Comparison of ENCODE assay signal across 8 cellular contexts in the genomic region with DNA sequence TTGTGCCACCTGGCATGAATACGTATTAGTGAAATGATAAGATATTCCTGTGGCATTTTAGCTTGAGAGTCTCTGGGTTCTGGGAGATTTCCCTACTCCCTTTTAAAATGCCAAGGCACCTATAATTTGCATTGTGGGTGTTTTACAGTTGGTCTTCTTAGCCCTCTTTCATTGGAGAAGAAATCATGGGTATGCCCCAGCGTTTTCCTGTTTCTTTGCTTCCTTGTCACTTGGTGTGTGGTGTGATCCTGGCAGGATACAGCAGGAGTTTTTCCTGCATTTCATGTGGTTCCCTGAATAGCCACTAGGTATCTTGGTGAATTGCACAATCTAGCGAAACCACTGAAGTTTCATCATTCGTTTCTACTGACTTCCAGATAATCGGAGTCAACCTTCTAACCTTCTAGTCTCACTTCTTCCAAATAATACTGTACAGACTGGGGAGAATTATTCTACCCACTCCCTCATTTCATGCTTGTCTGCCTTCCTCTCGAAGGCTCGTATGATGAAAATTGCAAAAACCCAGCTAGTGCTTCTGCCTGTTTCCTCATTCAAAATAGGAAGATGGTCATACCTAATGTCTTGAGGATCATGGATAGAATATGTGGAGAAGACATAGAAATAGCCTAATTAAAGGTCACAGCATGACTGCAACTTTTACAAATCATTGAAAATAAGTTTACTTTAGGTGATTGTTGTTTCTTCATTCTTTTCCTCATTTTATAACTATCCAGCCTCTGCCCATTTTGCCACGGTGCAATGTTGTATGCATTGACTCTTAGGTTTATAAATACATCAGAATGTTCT. TPM values are rescaled to one million over a fixed set of nuclear protein-coding genes. Genes with fewer than 3 reads are reported as not detected.
A peak's percentile ranks its signal among the peaks of the same experiment; 100 is the strongest.
DNase-seq lines count a peak whose midpoint lies in the region; ATAC-seq and TF ChIP-seq lines count a peak whose summit lies in the region.

No MANE protein-coding gene starts in this region.

- POLR2A ChIA-PET in activated CD4-positive, alpha-beta T cell treated with anti-CD3 and anti-CD28 coated beads, Interleukin-2, amount 10 ng/mL, durations not matched to agents 7 days and 5 days (lab: Charles Lee) = interaction anchor here (0.7 to 0.9 kb wide), 2 partner anchors 131 to 135 kb away, joined by 9 to 15 read pairs; no protein-coding TSS in a partner anchor

- peak overlapping the region; percentile 71 for H3K27ac Mint-ChIP-seq in activated CD4-positive, alpha-beta T cell treated with anti-CD3 and anti-CD28 coated beads, Interleukin-2, amount 10 ng/mL, durations not matched to agents 7 days and 5 days

- H3K4me3 Mint-ChIP-seq in activated CD4-positive, alpha-beta T cell treated with anti-CD3 and anti-CD28 coated beads, Interleukin-2, amount 10 ng/mL, durations not matched to agents 7 days and 5 days = peak overlapping the region; percentile 99

- H3K4me3 ChIP-seq in effector memory CD4-positive, alpha-beta T cell (ENCODE audit: insufficient read depth, low read depth, low read length, poor library complexity, severe bottlenecking) = peak overlapping the region; percentile 51
- H3K4me3 ChIP-seq in neutrophil (ENCODE audit: low read depth in 1 of 2, low read length in 1 of 2) = peak overlapping the region; percentile 89 to 91

- no peaks in the 10 kb centered on the region for H3K27me3 ChIP-seq in effector memory CD4-positive, alpha-beta T cell (replicated peaks; ENCODE audit: control insufficient read depth, insufficient read depth, low read length, poor library complexity, severe bottlenecking)
- H3K27me3 ChIP-seq in neutrophil = no peaks in the 10 kb centered on the region

- H3K27me3 Mint-ChIP-seq in activated CD4-positive, alpha-beta T cell treated with anti-CD3 and anti-CD28 coated beads, Interleukin-2, amount 10 ng/mL, durations not matched to agents 7 days and 5 days = no peaks in the 10 kb centered on the region

- CTCF ChIA-PET in activated CD4-positive, alpha-beta T cell treated with anti-CD3 and anti-CD28 coated beads, Interleukin-2, amount 10 ng/mL, durations not matched to agents 7 days and 5 days (lab: Charles Lee) = interaction anchor here (0.6 to 13.9 kb wide), 15 partner anchors 12 to 271 kb away, joined by 3 to 197 read pairs (median 14); no protein-coding TSS in a partner anchor

- H3K27ac ChIP-seq in effector memory CD4-positive, alpha-beta T cell (ENCODE audit: insufficient read depth, low read length, poor library complexity, severe bottlenecking) = peak overlapping the region; percentile 98
- peak overlapping the region; percentile 72 for H3K27ac ChIP-seq in neutrophil

- H3K4me1 Mint-ChIP-seq in activated CD4-positive, alpha-beta T cell treated with anti-CD3 and anti-CD28 coated beads, Interleukin-2, amount 10 ng/mL, durations not matched to agents 7 days and 5 days = peaks cover 64% of the 10 kb centered on the region

- no peak for DNase-seq in activated CD4-positive, alpha-beta T cell treated with anti-CD3 and anti-CD28 coated beads, Interleukin-2, amount 10 ng/mL, durations not matched to agents 7 days and 5 days
- DNase-seq in activated CD4-positive, alpha-beta T cell treated with anti-CD3 and anti-CD28 coated beads for 48 hours = no peak
- DNase-seq in RPMI7951 (ENCODE audit: low read depth) = peak; percentile 91
- DNase-seq in effector memory CD4-positive, alpha-beta T cell = no peak

- ATAC-seq in GM21515 (IDR thresholded peaks at IDR 0.05; ENCODE audit: unreplicated experiment) (no peak), HG03571 (IDR thresholded peaks at IDR 0.05; ENCODE audit: unreplicated experiment) (no peak), GM19328 (IDR thresholded peaks at IDR 0.05; ENCODE audit: unreplicated experiment) (no peak)

- peaks cover 23% of the 10 kb centered on the region for H3K36me3 ChIP-seq in effector memory CD4-positive, alpha-beta T cell (ENCODE audit: control insufficient read depth, insufficient read depth, low read length)
- peaks cover 11% of the 10 kb centered on the region for H3K36me3 ChIP-seq in neutrophil

- H3K4me1 ChIP-seq in effector memory CD4-positive, alpha-beta T cell (ENCODE audit: control insufficient read depth, insufficient read depth, low read length, poor library complexity, severe bottlenecking) = peaks cover 63% of the 10 kb centered on the region
- peaks cover 67 to 76% of the 10 kb centered on the region in 2 experiments for H3K4me1 ChIP-seq in neutrophil (ENCODE audit: control insufficient read depth in 1 of 2, insufficient read depth in 1 of 2, low read depth in 1 of 2, low read length in 1 of 2)

- H3K36me3 Mint-ChIP-seq in activated CD4-positive, alpha-beta T cell treated with anti-CD3 and anti-CD28 coated beads, Interleukin-2, amount 10 ng/mL, durations not matched to agents 7 days and 5 days (ENCODE audit: low read depth) = peaks cover 64% of the 10 kb centered on the region

- peak; percentile 59 for TF ChIP-seq CTCF in neutrophil (IDR thresholded peaks at IDR 0.05)

- H3K9me3 Mint-ChIP-seq in activated CD4-positive, alpha-beta T cell treated with anti-CD3 and anti-CD28 coated beads, Interleukin-2, amount 10 ng/mL, durations not matched to agents 7 days and 5 days = no peaks in the 10 kb centered on the region

- no peaks in the 10 kb centered on the region for H3K9me3 ChIP-seq in effector memory CD4-positive, alpha-beta T cell (ENCODE audit: control insufficient read depth, low read length)
- no peaks in the 10 kb centered on the region for H3K9me3 ChIP-seq in neutrophil

RNA-seq across cellular contexts. Expression of gene BHLHE40, which starts 2.7 kb away (rescaled TPM):
- 100 to 1,000 TPM; 105 to 112 TPM for total RNA-seq in activated CD4-positive, alpha-beta T cell treated with anti-CD3 and anti-CD28 coated beads, Interleukin-2, amount 10 ng/mL, durations not matched to agents 7 days and 5 days
- 43.2 and 62.8 TPM in 2 replicates for total RNA-seq in RPMI7951 (2014; rRNA removed; shearing (Covaris generic))
